In the genomic region with DNA sequence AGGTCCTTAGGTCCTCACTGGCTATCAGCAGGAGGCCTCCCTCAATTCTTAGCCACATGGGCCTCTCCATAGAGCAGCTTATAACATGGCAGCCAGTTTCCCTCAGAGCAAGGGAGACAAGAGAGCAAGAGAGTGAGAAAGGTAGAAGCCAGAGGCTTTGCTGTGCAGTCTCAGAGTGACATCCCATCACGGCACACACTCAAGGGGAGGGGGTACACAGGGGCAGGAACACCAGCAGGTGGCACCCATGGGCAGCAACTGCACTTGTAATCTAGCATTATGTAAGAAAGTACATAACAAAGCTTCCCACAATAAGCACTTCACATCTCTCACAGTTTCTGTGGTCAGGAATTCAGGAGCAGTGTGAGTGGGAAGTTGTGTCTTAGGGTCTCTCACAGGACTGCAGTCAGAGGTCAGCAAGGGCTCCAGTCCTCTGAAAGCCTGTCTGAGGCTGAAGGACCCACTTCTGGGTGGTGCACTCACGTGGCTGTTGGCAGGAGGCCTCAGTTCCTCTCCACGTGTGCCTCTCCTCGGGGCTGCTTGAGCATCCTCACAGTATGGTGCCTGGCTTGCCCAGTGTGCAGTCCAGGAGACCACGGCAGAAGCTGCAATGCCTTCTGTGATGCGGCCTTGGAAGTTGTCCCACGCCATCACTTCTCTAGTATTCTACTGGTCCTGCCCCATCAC, we compare ENCODE assay signal across 12 cellular contexts.
A peak's percentile ranks its signal among the peaks of the same experiment; 100 is the strongest.
DNase-seq lines count a peak whose midpoint lies in the region; ATAC-seq and TF ChIP-seq lines count a peak whose summit lies in the region.
"Had no signal": no experiment of that assay in that cellular context is flagged by ENCODE, and none has a peak within 500 bp of the region (broad histone marks: within the 10 kb centered on the region; RNA-seq: fewer than 3 reads in every experiment).

No MANE protein-coding gene starts in this region.

- peaks cover 17% of the 10 kb centered on the region for H3K27me3 Mint-ChIP-seq in progenitor cell of endocrine pancreas

- no peaks in the 10 kb centered on the region for H3K27me3 ChIP-seq in brain microvascular endothelial cell (replicated peaks)
- H3K27me3 ChIP-seq: testis had no signal

- no peaks in the 10 kb centered on the region for H3K36me3 ChIP-seq in brain microvascular endothelial cell (replicated peaks)

- peak; percentile 33 for DNase-seq in activated CD4-positive, alpha-beta T cell treated with anti-CD3 and anti-CD28 coated beads for 48 hours
- DNase-seq in activated CD4-positive, alpha-beta T cell treated with anti-CD3 and anti-CD28 coated beads for 4 hours, result no peak
- DNase-seq in Kasumi-1 (lab: John Stamatoyannopoulos, UW) (peak; percentile 62 to 64), brain microvascular endothelial cell (peak; percentile 18), progenitor cell of endocrine pancreas (ENCODE audit: low spot score, unreplicated experiment) (no peak), Right ventricle myocardium superior (no peak), HK-2 (ENCODE audit: unreplicated experiment) (no peak)
- DNase-seq: effector CD4-positive, alpha-beta T cell; testis had no signal

- in situ Hi-C loops in brain microvascular endothelial cell (cut with HindIII; ENCODE audit: low pct_ligation_motif_present, low sequenced_read_pairs), result no loop called here

- no peak overlapping the region for H3K27ac Mint-ChIP-seq in progenitor cell of endocrine pancreas
- H3K27ac Mint-ChIP-seq: CD8-positive, alpha-beta T cell had no signal

- H3K9me3 Mint-ChIP-seq in progenitor cell of endocrine pancreas (ENCODE audit: low read depth), result peaks cover 4% of the 10 kb centered on the region
- H3K9me3 Mint-ChIP-seq: CD8-positive, alpha-beta T cell had no signal

- H3K36me3 Mint-ChIP-seq in progenitor cell of endocrine pancreas (ENCODE audit: insufficient read depth), result no peaks in the 10 kb centered on the region
- H3K36me3 Mint-ChIP-seq: CD8-positive, alpha-beta T cell had no signal

- intact Hi-C loops in Right ventricle myocardium superior (cut with DNase I), result no loop called here

- no peak overlapping the region for H3K4me3 ChIP-seq in brain microvascular endothelial cell (ENCODE audit: low read depth, low read length)
- H3K4me3 ChIP-seq: testis had no signal

- peak; percentile 62 for TF ChIP-seq CTCF in brain microvascular endothelial cell (IDR thresholded peaks at IDR 0.05; ENCODE audit: low read depth, low read length, missing control alignments)
- peak; percentile 24 for TF ChIP-seq CTCF in progenitor cell of endocrine pancreas (IDR thresholded peaks at IDR 0.05; ENCODE audit: unreplicated experiment)

- H3K4me1 Mint-ChIP-seq in progenitor cell of endocrine pancreas (ENCODE audit: low read depth), result no peaks in the 10 kb centered on the region

- ATAC-seq in GM18870 (IDR thresholded peaks at IDR 0.05; ENCODE audit: unreplicated experiment) (no peak), Right ventricle myocardium superior (ENCODE audit: poor library complexity) (no peak)
- ATAC-seq: CD8-positive, alpha-beta T cell; left colon had no signal

- H3K4me3 Mint-ChIP-seq in progenitor cell of endocrine pancreas (ENCODE audit: low read depth), result no peak overlapping the region
- H3K4me3 Mint-ChIP-seq: CD8-positive, alpha-beta T cell had no signal

- no peak overlapping the region for H3K27ac ChIP-seq in brain microvascular endothelial cell
- H3K27ac ChIP-seq: testis had no signal

Comparison
In these comparisons a context has a peak if more than half of its experiments do, and no peak if none do; other contexts are left out.
1. DNase-seq: peak in activated CD4-positive, alpha-beta T cell treated with anti-CD3 and anti-CD28 coated beads for 48 hours (single experiment), Kasumi-1 (2 of 2) and brain microvascular endothelial cell (single experiment); none in activated CD4-positive, alpha-beta T cell treated with anti-CD3 and anti-CD28 coated beads for 4 hours (0 of 2), progenitor cell of endocrine pancreas (single experiment), Right ventricle myocardium superior (single experiment) and HK-2 (single experiment).